17 cellular contexts compared by ENCODE assay signal in the genomic region with DNA sequence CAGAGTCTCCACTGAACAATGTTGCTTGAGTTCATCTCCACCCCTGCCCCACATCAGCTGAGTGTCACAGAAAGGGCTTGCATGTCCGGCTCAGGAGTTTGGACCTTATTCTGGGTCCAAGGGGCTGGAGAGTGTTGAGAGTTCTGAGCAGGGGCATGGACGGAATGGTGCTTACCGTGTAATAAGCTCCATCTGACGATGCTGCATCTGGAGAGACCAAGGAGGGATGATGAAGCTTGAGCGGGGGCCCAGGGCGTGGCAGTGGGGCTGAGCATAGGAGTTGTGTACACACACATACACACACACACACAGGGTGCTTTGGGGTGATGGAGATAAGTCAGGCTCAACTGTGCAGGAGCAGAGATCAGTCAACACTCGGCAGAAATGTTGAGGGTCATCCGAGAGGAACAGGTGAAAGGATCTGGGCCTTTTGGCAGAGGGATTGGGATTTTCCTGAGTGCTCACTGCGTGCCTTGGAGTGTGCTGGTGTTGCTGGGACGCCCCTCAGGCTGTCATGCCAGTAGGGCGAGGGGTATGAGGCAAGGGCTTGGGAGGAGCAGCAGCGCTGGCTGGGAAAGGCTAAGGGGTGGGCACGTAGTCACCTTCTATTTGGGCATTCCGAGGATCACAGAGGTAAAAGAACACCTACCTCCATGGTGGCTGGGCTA. TPM values are rescaled to one million over a fixed set of nuclear protein-coding genes. Genes with fewer than 3 reads are reported as not detected.
DNase-seq lines count a peak whose midpoint lies in the region; ATAC-seq and TF ChIP-seq lines count a peak whose summit lies in the region.
"Had no signal": no experiment of that assay in that cellular context is flagged by ENCODE, and none has a peak within 500 bp of the region (broad histone marks: within the 10 kb centered on the region; RNA-seq: fewer than 3 reads in every experiment).

No MANE protein-coding gene starts in this region.

- no peaks in the 10 kb centered on the region for H3K27me3 Mint-ChIP-seq in central memory CD8-positive, alpha-beta T cell
- H3K27me3 Mint-ChIP-seq in progenitor cell of endocrine pancreas: no peaks in the 10 kb centered on the region
- H3K27me3 Mint-ChIP-seq: activated T-cell treated with anti-CD3 and anti-CD28 coated beads, Interleukin-2, amount 50 U/mL, for 24 hours; B cell had no signal

- WGBS in GM23248 (ENCODE audit: low coverage in 1 of 2, low lambda C conversion rate in 2 of 2, missing lambda C conversion rate in 2 of 2), 2 experiments: 83 to 88% methylated on average over 13 to 14 of the region's 14 CpGs

- no peak overlapping the region for H3K27ac ChIP-seq in BLaER1 treated with 17β-estradiol and CSF1 and Interleukin-3, amounts not matched to agents 10 nM and 100 nM
- H3K27ac ChIP-seq in GM23248: no peak overlapping the region
- H3K27ac ChIP-seq: SJSA1 had no signal

- no peak overlapping the region for H3K4me3 Mint-ChIP-seq in central memory CD8-positive, alpha-beta T cell
- H3K4me3 Mint-ChIP-seq in progenitor cell of endocrine pancreas (ENCODE audit: low read depth): peak overlapping the region; percentile 31

- peaks cover 21% of the 10 kb centered on the region for H3F3A ChIP-seq in GM23248 (ENCODE audit: insufficient read depth)

- H4K20me1 ChIP-seq in BLaER1 treated with 17β-estradiol and CSF1 and Interleukin-3, amounts not matched to agents 10 nM and 100 nM: peaks cover 0 to 69% (median 0%) of the 10 kb centered on the region in 11 experiments; a peak in 5 of 22 replicates
- H4K20me1 ChIP-seq in GM23248 (ENCODE audit: insufficient read depth): no peaks in the 10 kb centered on the region

- peak overlapping the region in 1 of 11 experiments; percentile 81; a peak in 1 of 22 replicates for H3K9ac ChIP-seq in BLaER1 treated with 17β-estradiol and CSF1 and Interleukin-3, amounts not matched to agents 10 nM and 100 nM
- H3K9ac ChIP-seq in GM23248: no peak overlapping the region

- H3K4me1 ChIP-seq in BLaER1 treated with 17β-estradiol and CSF1 and Interleukin-3, amounts not matched to agents 10 nM and 100 nM: peaks cover 58 to 83% (median 71%) of the 10 kb centered on the region in 10 experiments
- peaks cover 19% of the 10 kb centered on the region for H3K4me1 ChIP-seq in GM23248 (ENCODE audit: insufficient read depth)

- no peaks in the 10 kb centered on the region for H3K27me3 ChIP-seq in BLaER1 treated with 17β-estradiol and CSF1 and Interleukin-3, amounts not matched to agents 10 nM and 100 nM
- H3K27me3 ChIP-seq in GM23248 (replicated peaks; ENCODE audit: insufficient read depth): no peaks in the 10 kb centered on the region
- H3K27me3 ChIP-seq: gastroesophageal sphincter, SJSA1 had no signal

- H3K79me2 ChIP-seq in GM23248 (ENCODE audit: insufficient read depth): peaks cover 92% of the 10 kb centered on the region

- no peak overlapping the region for H2AFZ ChIP-seq in GM23248

- peaks cover 0 to 31% (median 0%) of the 10 kb centered on the region in 11 experiments; a peak in 10 of 22 replicates for H3K36me3 ChIP-seq in BLaER1 treated with 17β-estradiol and CSF1 and Interleukin-3, amounts not matched to agents 10 nM and 100 nM
- H3K36me3 ChIP-seq in GM23248 (ENCODE audit: low read depth): no peaks in the 10 kb centered on the region
- H3K36me3 ChIP-seq: gastroesophageal sphincter, HAP-1, SJSA1 had no signal

- H3K4me1 Mint-ChIP-seq in central memory CD8-positive, alpha-beta T cell: peaks cover 62% of the 10 kb centered on the region
- peaks cover 30% of the 10 kb centered on the region for H3K4me1 Mint-ChIP-seq in progenitor cell of endocrine pancreas (ENCODE audit: low read depth)

- H3K9me3 ChIP-seq in BLaER1 treated with 17β-estradiol and CSF1 and Interleukin-3, amounts not matched to agents 10 nM and 100 nM (replicated peaks in 1 of 11): no peaks in the 10 kb centered on the region
- no peaks in the 10 kb centered on the region for H3K9me3 ChIP-seq in GM23248 (ENCODE audit: low read depth)
- H3K9me3 ChIP-seq: gastroesophageal sphincter, HAP-1, SJSA1 had no signal

- peaks cover 4% of the 10 kb centered on the region for H3K36me3 Mint-ChIP-seq in central memory CD8-positive, alpha-beta T cell (ENCODE audit: insufficient read depth)
- H3K36me3 Mint-ChIP-seq in progenitor cell of endocrine pancreas (ENCODE audit: insufficient read depth): peaks cover under 1% of the 10 kb centered on the region

- TF ChIP-seq CTCF in progenitor cell of endocrine pancreas (IDR thresholded peaks at IDR 0.05; ENCODE audit: unreplicated experiment) (no peak), GM13977 (IDR thresholded peaks at IDR 0.05; ENCODE audit: extremely low read depth, insufficient read depth, missing control alignments) (no peak)

- ATAC-seq in central memory CD8-positive, alpha-beta T cell (replicated peaks; ENCODE audit: extremely low read depth, poor library complexity, severe bottlenecking): no peak
- ATAC-seq: gastroesophageal sphincter, left lobe of liver had no signal

- in situ Hi-C loops in GM23248 (cut with MboI): no loop called here
- in situ Hi-C loops in GM13977 (cut with MboI; ENCODE audit: low pct_unique_long_range_greater_than_20kb, low sequenced_read_pairs, unreplicated experiment): no loop called here

- no peaks in the 10 kb centered on the region for H3K9me3 Mint-ChIP-seq in central memory CD8-positive, alpha-beta T cell
- no peaks in the 10 kb centered on the region for H3K9me3 Mint-ChIP-seq in progenitor cell of endocrine pancreas (ENCODE audit: low read depth)
- H3K9me3 Mint-ChIP-seq: activated T-cell treated with anti-CD3 and anti-CD28 coated beads, Interleukin-2, amount 50 U/mL, for 24 hours had no signal

- H3K27ac Mint-ChIP-seq in central memory CD8-positive, alpha-beta T cell (ENCODE audit: low read depth): peak overlapping the region; percentile 63
- H3K27ac Mint-ChIP-seq in progenitor cell of endocrine pancreas: no peak overlapping the region
- H3K27ac Mint-ChIP-seq: B cell had no signal

- H3K9me2 ChIP-seq in GM23248 (ENCODE audit: insufficient read depth): no peaks in the 10 kb centered on the region

- no peak overlapping the region for H3K4me3 ChIP-seq in BLaER1 treated with 17β-estradiol and CSF1 and Interleukin-3, amounts not matched to agents 10 nM and 100 nM
- H3K4me3 ChIP-seq in GM23248: no peak overlapping the region
- H3K4me3 ChIP-seq: gastroesophageal sphincter, HAP-1, SJSA1 had no signal

- DNase-seq in GM23248 (no peak), progenitor cell of endocrine pancreas (ENCODE audit: low spot score, unreplicated experiment) (no peak), GM13977 (ENCODE audit: low spot score) (no peak), NCI-H1930 (lab: John Stamatoyannopoulos, UW) (no peak), HCEC 1CT (no peak)
- DNase-seq in central memory CD8-positive, alpha-beta T cell (ENCODE audit: low spot score in 2 of 2): no peak
- DNase-seq: activated CD4-positive, alpha-beta T cell treated with anti-CD3 and anti-CD28 coated beads, Interleukin-2, amount 50 U/mL, for 4 hours; activated T-cell treated with anti-CD3 and anti-CD28 coated beads, Interleukin-2, amount 50 U/mL, for 24 hours; amygdala; DMS 273 treated with DMSO at 0.1 percent for 48 hours; NCI-H187 had no signal

- peak overlapping the region; percentile 86 to 99 (median 97) for H3K4me2 ChIP-seq in BLaER1 treated with 17β-estradiol and CSF1 and Interleukin-3, amounts not matched to agents 10 nM and 100 nM
- H3K4me2 ChIP-seq in GM23248 (ENCODE audit: unreplicated experiment): peak overlapping the region; percentile 87

RNA-seq across cellular contexts. Expression of a gene that starts 2.3 kb away (rescaled TPM):
- 7.0 and 8.9 TPM in 2 replicates for total RNA-seq in GM23248 (2014; rRNA removed; shearing (Covaris generic))
- 2.2 and 2.7 TPM in 2 replicates for polyA plus RNA-seq in GM23248 (2016; fragmentation: Nextera tagmentation; extraction: Ambion mirVana)
- total RNA-seq in progenitor cell of endocrine pancreas: 14.7 and 16.5 TPM in 2 replicates

RNA-seq across cellular contexts. Expression of a gene that starts 2.6 kb away (rescaled TPM):
- 7.5 and 13.1 TPM in 2 replicates for total RNA-seq in GM23248 (2014; rRNA removed; shearing (Covaris generic))
- 5.7 and 7.6 TPM in 2 replicates for polyA plus RNA-seq in GM23248 (2016; fragmentation: Nextera tagmentation; extraction: Ambion mirVana)
- 7.4 and 10.1 TPM in 2 replicates for total RNA-seq in progenitor cell of endocrine pancreas

RNA-seq across cellular contexts. Expression of a gene that starts 51.6 kb away (rescaled TPM):
- total RNA-seq in GM23248 (2014; rRNA removed; shearing (Covaris generic)): 41.6 and 42.2 TPM in 2 replicates
- 57.2 and 59.9 TPM in 2 replicates for polyA plus RNA-seq in GM23248 (2016; fragmentation: Nextera tagmentation; extraction: Ambion mirVana)
- 60.4 and 61.0 TPM in 2 replicates for total RNA-seq in progenitor cell of endocrine pancreas
